21 cellular contexts compared by ENCODE assay signal in the genomic region with DNA sequence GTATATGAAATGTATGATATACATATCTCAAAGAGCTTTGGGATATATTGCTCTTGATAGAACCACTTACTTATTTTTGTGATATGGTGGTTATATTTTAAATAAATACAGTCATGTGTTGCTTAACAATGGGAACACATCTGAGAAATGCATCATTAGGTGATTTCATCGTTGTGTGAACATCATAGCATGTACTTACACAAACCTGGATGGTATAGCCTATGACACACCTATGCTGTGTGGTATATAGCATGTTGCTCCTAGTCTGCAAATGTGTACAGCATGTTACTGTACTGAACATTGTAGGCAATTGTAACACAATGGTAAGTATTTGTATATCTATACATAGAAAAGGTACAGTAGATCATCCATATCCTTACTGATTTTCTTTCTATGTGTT. TPM values are rescaled to one million over a fixed set of nuclear protein-coding genes. Genes with fewer than 3 reads are reported as not detected.
A peak's percentile ranks its signal among the peaks of the same experiment; 100 is the strongest.
DNase-seq lines count a peak whose midpoint lies in the region; ATAC-seq, FAIRE-seq and TF ChIP-seq lines count a peak whose summit lies in the region.
"Had no signal": no experiment of that assay in that cellular context is flagged by ENCODE, and none has a peak within 500 bp of the region (broad histone marks: within the 10 kb centered on the region; RNA-seq: fewer than 3 reads in every experiment).

No MANE protein-coding gene starts in this region.

- intact Hi-C loops in upper lobe of right lung (cut with DNase I): no loop called here

- peak overlapping the region; percentile 93 for H3K4me3 ChIP-seq in Loucy (ENCODE audit: low read length, poor library complexity, severe bottlenecking)
- no peak overlapping the region for H3K4me3 ChIP-seq in bronchial epithelial cell (ENCODE audit: low read depth, low read length)
- H3K4me3 ChIP-seq in upper lobe of right lung: no peak overlapping the region
- H3K4me3 ChIP-seq: BLaER1 treated with 17β-estradiol and CSF1 and Interleukin-3, amounts not matched to agents 10 nM and 100 nM; GM23338 had no signal

- no peak overlapping the region for H3K27ac Mint-ChIP-seq in stimulated activated effector memory CD8-positive, alpha-beta T cell treated with anti-CD3 and anti-CD28 coated beads, Interleukin-12 subunit alpha, Interleukin-12 subunit beta, amount 100 ng/mL, for 72 hours
- H3K27ac Mint-ChIP-seq: CD14-positive monocyte; CD4-positive, alpha-beta T cell; GM23338; H9 had no signal

- TF ChIP-seq CTCF in Loucy (conservative IDR thresholded peaks at IDR 0.05; ENCODE audit: low read length): no peak
- TF ChIP-seq CTCF in bronchial epithelial cell (IDR thresholded peaks at IDR 0.05; ENCODE audit: insufficient read depth, low read length, severe bottlenecking): no peak
- no peak for TF ChIP-seq CTCF in upper lobe of right lung (IDR thresholded peaks at IDR 0.05)

- H3K4me1 ChIP-seq in Loucy (ENCODE audit: insufficient read depth, low read length, poor library complexity, severe bottlenecking) (peaks cover 46% of the 10 kb centered on the region), upper lobe of right lung (peaks cover 15% of the 10 kb centered on the region)
- H3K4me1 ChIP-seq: BE2C had no signal

- no peak for DNase-seq in activated CD4-positive, CD25-positive, alpha-beta regulatory T cell (lab: John Stamatoyannopoulos, UW)
- DNase-seq in bronchial epithelial cell (ENCODE audit: low read depth) (peak; percentile 59), DMS 273 treated with DMSO at 0.1 percent for 48 hours (lab: John Stamatoyannopoulos, UW) (no peak), NCI-H1092 (lab: John Stamatoyannopoulos, UW) (no peak), upper lobe of right lung (no peak)
- no peak for DNase-seq in stimulated activated effector memory CD8-positive, alpha-beta T cell treated with anti-CD3 and anti-CD28 coated beads, Interleukin-12 subunit alpha, Interleukin-12 subunit beta, amount 100 ng/mL, for 72 hours (ENCODE audit: low spot score in 2 of 2)
- DNase-seq: BE2C; CD4-positive, alpha-beta T cell; CD8-positive, alpha-beta memory T cell; DMS153; DND-41; H9 had no signal

- no peaks in the 10 kb centered on the region for H3K9me2 ChIP-seq in Loucy (replicated peaks; ENCODE audit: low read depth, low read length)

- peak; percentile 64 to 65 for ATAC-seq in activated CD4-positive, CD25-positive, alpha-beta regulatory T cell treated with anti-CD3 and anti-CD28 coated beads, Interleukin-2, amount 50 U/mL, for 24 hours
- peak; percentile 60 for ATAC-seq in stimulated activated effector memory CD8-positive, alpha-beta T cell treated with anti-CD3 and anti-CD28 coated beads, Interleukin-12 subunit alpha, Interleukin-12 subunit beta, amount 100 ng/mL, for 72 hours
- ATAC-seq in upper lobe of right lung: no peak
- ATAC-seq: GM23338, HCT116 had no signal

- FAIRE-seq in bronchial epithelial cell (lab: Jason Lieb, UNC): no peak
- FAIRE-seq: A204.1, GM18507 had no signal

- peaks cover 31% of the 10 kb centered on the region for H3K4me1 Mint-ChIP-seq in stimulated activated effector memory CD8-positive, alpha-beta T cell treated with anti-CD3 and anti-CD28 coated beads, Interleukin-12 subunit alpha, Interleukin-12 subunit beta, amount 100 ng/mL, for 72 hours
- H3K4me1 Mint-ChIP-seq: GM23338 had no signal

- no peaks in the 10 kb centered on the region for H3K9me3 ChIP-seq in Loucy (ENCODE audit: insufficient read depth, low read depth, low read length)
- no peaks in the 10 kb centered on the region for H3K9me3 ChIP-seq in upper lobe of right lung
- H3K9me3 ChIP-seq: BE2C had no signal

- H3F3A ChIP-seq in Loucy (ENCODE audit: low read depth): no peaks in the 10 kb centered on the region

- H3K9me3 Mint-ChIP-seq in stimulated activated effector memory CD8-positive, alpha-beta T cell treated with anti-CD3 and anti-CD28 coated beads, Interleukin-12 subunit alpha, Interleukin-12 subunit beta, amount 100 ng/mL, for 72 hours: no peaks in the 10 kb centered on the region
- H3K9me3 Mint-ChIP-seq: CD4-positive, alpha-beta T cell; CD8-positive, alpha-beta memory T cell had no signal

- peaks cover 8% of the 10 kb centered on the region; the same call in 1 of the 2 replicates for H3K36me3 ChIP-seq in Loucy (ENCODE audit: insufficient read depth, low read length)
- peaks cover 2% of the 10 kb centered on the region for H3K36me3 ChIP-seq in bronchial epithelial cell (ENCODE audit: control insufficient read depth, insufficient read depth, low read length)
- H3K36me3 ChIP-seq in upper lobe of right lung: peaks cover 15% of the 10 kb centered on the region

- H3K4me2 ChIP-seq in Loucy (ENCODE audit: low read depth, low read length, poor library complexity, severe bottlenecking): peak overlapping the region; percentile 81
- H3K4me2 ChIP-seq: GM23338 had no signal

- H3K4me3 Mint-ChIP-seq in stimulated activated effector memory CD8-positive, alpha-beta T cell treated with anti-CD3 and anti-CD28 coated beads, Interleukin-12 subunit alpha, Interleukin-12 subunit beta, amount 100 ng/mL, for 72 hours: no peak overlapping the region
- H3K4me3 Mint-ChIP-seq: CD14-positive monocyte; CD4-positive, alpha-beta T cell; CD8-positive, alpha-beta memory T cell; GM23338; H9 had no signal

- peaks cover 67% of the 10 kb centered on the region for H3K36me3 Mint-ChIP-seq in stimulated activated effector memory CD8-positive, alpha-beta T cell treated with anti-CD3 and anti-CD28 coated beads, Interleukin-12 subunit alpha, Interleukin-12 subunit beta, amount 100 ng/mL, for 72 hours

- H3K9ac ChIP-seq in Loucy (ENCODE audit: low read depth, low read length, poor library complexity, severe bottlenecking): no peak overlapping the region
- H3K9ac ChIP-seq: BLaER1 treated with 17β-estradiol and CSF1 and Interleukin-3, amounts not matched to agents 10 nM and 100 nM had no signal

- H3K79me2 ChIP-seq in Loucy (ENCODE audit: insufficient read depth, low read length): peaks cover 98% of the 10 kb centered on the region

- H3K27me3 ChIP-seq in Loucy (ENCODE audit: insufficient read depth, low read length, poor library complexity, severe bottlenecking) (no peaks in the 10 kb centered on the region), bronchial epithelial cell (ENCODE audit: control insufficient read depth, insufficient read depth, low read length) (no peaks in the 10 kb centered on the region), upper lobe of right lung (no peaks in the 10 kb centered on the region)
- H3K27me3 ChIP-seq: BE2C; BLaER1 treated with 17β-estradiol and CSF1 and Interleukin-3, amounts not matched to agents 10 nM and 100 nM had no signal

- no peak overlapping the region for H3K27ac ChIP-seq in upper lobe of right lung
- H3K27ac ChIP-seq: 22Rv1; BLaER1 treated with 17β-estradiol and CSF1 and Interleukin-3, amounts not matched to agents 10 nM and 100 nM had no signal

- no peak overlapping the region for H2AFZ ChIP-seq in Loucy (ENCODE audit: low read length)
- H2AFZ ChIP-seq: GM23338 had no signal

- peaks cover 66% of the 10 kb centered on the region for H4K20me1 ChIP-seq in Loucy (ENCODE audit: insufficient read depth, low read length, poor library complexity, severe bottlenecking)

RNA-seq across cellular contexts. Expression of gene RB1, which starts 7.7 kb away (rescaled TPM):
- total RNA-seq in bronchial epithelial cell: 12.4 and 20.1 TPM in 2 replicates
- 41.0 TPM for total RNA-seq in upper lobe of right lung
